ENCODE assay signal across 21 cellular contexts in the genomic region with DNA sequence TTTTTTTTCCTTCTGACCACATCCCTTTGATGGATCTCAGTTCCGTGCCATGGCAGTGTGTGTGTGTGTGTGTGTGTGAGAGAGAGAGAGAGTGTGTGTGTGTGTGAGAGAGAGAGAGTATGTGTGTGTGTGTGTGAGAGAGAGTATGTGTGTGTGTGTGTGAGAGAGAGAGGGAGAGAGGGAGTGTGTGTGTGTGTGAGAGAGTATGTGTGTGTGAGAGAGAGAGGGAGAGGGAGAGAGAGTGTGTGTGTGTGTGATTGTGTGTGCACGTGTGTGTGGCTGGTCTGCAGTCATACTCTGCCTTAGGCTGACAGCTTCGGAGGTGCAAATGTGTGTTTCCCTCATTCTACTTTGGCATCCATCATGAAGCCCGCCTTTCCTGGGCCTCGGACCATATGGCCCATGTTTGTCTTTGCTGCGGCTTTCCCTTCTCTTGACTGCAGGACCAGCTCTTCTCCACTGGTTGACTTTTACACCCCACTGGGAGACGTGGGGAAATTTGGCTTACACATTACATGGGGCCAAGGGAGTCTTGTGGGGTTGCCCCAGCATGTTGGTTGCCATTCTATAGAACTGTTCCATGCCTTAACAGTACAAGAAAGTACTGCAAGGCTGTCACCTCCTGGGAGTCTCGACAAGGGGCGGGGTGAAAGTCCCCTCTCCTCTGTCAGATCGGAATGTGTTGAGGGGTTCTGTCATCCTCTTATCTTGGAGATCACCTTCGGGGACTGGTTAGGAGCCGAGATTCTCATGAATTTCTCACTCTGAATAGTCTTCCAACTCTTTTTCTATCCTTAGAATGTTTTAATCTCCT. TPM values are rescaled to one million over a fixed set of nuclear protein-coding genes. Genes with fewer than 3 reads are reported as not detected.
DNase-seq lines count a peak whose midpoint lies in the region; ATAC-seq, FAIRE-seq and TF ChIP-seq lines count a peak whose summit lies in the region.
"Had no signal": no experiment of that assay in that cellular context is flagged by ENCODE, and none has a peak within 500 bp of the region (broad histone marks: within the 10 kb centered on the region; RNA-seq: fewer than 3 reads in every experiment).

No MANE protein-coding gene starts in this region.

- TF ChIP-seq EP300 in esophagus muscularis mucosa (IDR thresholded peaks at IDR 0.05) = no peak

- DNase-seq in NCI-H82 (lab: John Stamatoyannopoulos, UW) (peak; percentile 51), NCI-H82 treated with DMSO at 0.1 percent for 48 hours (lab: John Stamatoyannopoulos, UW; ENCODE audit: unreplicated experiment) (no peak), PC-3 (no peak), esophagus muscularis mucosa (ENCODE audit: extremely low spot score) (peak; percentile 80), urothelium cell line (ENCODE audit: low spot score) (peak; percentile 50), D721Med (ENCODE audit: insufficient read length, low spot score) (no peak)
- no peak for DNase-seq in stimulated activated CD4-positive, alpha-beta T cell treated with anti-CD3 and anti-CD28 coated beads, Interleukin-4, amount 100 ng/mL, for 4 hours
- DNase-seq: activated CD4-positive, alpha-beta T cell treated with anti-CD3 and anti-CD28 coated beads, Interleukin-2, amount 50 U/mL, for 4 hours; activated gamma-delta T cell; amniotic stem cell; caudate nucleus; head of caudate nucleus; NCI-H1417; psoas muscle; stimulated activated CD4-positive, alpha-beta T cell treated with anti-CD3 and anti-CD28 coated beads, Interleukin-4, amount 100 ng/mL, for 1 hour; trophoblast cell; WERI-Rb-1 had no signal

- no peak for TF ChIP-seq POLR2A in esophagus muscularis mucosa (IDR thresholded peaks at IDR 0.05; ENCODE audit: low read depth)

- H4K20me1 ChIP-seq in PC-3 (ENCODE audit: low read length) = no peaks in the 10 kb centered on the region

- POLR2A ChIA-PET in PC-3 (lab: Charles Lee; ENCODE audit: unreplicated experiment) = no interaction called here

- WGBS in esophagus muscularis mucosa = 54% methylated on average over 12 of the region's 12 CpGs

- H3K4me3 ChIP-seq in PC-3 (ENCODE audit: low read length) (no peak overlapping the region), esophagus muscularis mucosa (no peak overlapping the region)
- H3K4me3 ChIP-seq: psoas muscle, SJSA1 had no signal

- ATAC-seq in PC-3 (no peak; the same call in 1 of the 2 replicates), GM19023 (IDR thresholded peaks at IDR 0.05; ENCODE audit: unreplicated experiment) (no peak)
- ATAC-seq: left lobe of liver, psoas muscle had no signal

- no peak overlapping the region for H2AFZ ChIP-seq in PC-3 (ENCODE audit: low read length)

- no peaks in the 10 kb centered on the region for H3K9me2 ChIP-seq in PC-3 (replicated peaks; ENCODE audit: low read length)

- TF ChIP-seq CTCF in PC-3 (conservative IDR thresholded peaks at IDR 0.05; ENCODE audit: low read depth, low read length) (no peak), esophagus muscularis mucosa (IDR thresholded peaks at IDR 0.05) (no peak), D721Med (IDR thresholded peaks at IDR 0.05; ENCODE audit: insufficient read depth, missing control alignments) (no peak)

- CTCF ChIA-PET in PC-3 (lab: Charles Lee) = no interaction called here

- H3K4me2 ChIP-seq in PC-3 (ENCODE audit: low read length) = peak overlapping the region; percentile 26; the same call in 1 of the 2 replicates

- BruUV-seq in PC-3 (replicated peaks; lab: Mats Ljungman, UMichigan) = no TSS peak

- no peaks in the 10 kb centered on the region for H3F3A ChIP-seq in PC-3 (ENCODE audit: low read length, unreplicated experiment)

- intact Hi-C loops in PC-3 (cut with micrococcal nuclease) = no loop called here
- intact Hi-C loops in esophagus muscularis mucosa (cut with DNase I) = no loop called here

- no peaks in the 10 kb centered on the region for H3K9me3 ChIP-seq in PC-3 (ENCODE audit: low read length)
- no peaks in the 10 kb centered on the region for H3K9me3 ChIP-seq in esophagus muscularis mucosa
- H3K9me3 ChIP-seq: psoas muscle, SJSA1 had no signal

- H3K27ac ChIP-seq in PC-3 (ENCODE audit: low read length) (no peak overlapping the region), esophagus muscularis mucosa (replicated peaks in 1 of 4) (no peak overlapping the region)
- H3K27ac ChIP-seq: psoas muscle, SJSA1, WERI-Rb-1 had no signal

- no peaks in the 10 kb centered on the region for H3K36me3 ChIP-seq in PC-3 (ENCODE audit: low read depth, low read length)
- peaks cover 0 to 5% (median 0%) of the 10 kb centered on the region in 4 donors for H3K36me3 ChIP-seq in esophagus muscularis mucosa
- H3K36me3 ChIP-seq: SJSA1, WERI-Rb-1 had no signal

- H3K79me2 ChIP-seq in PC-3 (ENCODE audit: low read length) = no peaks in the 10 kb centered on the region

- FAIRE-seq in urothelium cell line (lab: Jason Lieb, UNC) = peak; percentile 94
- FAIRE-seq in D721Med (lab: Jason Lieb, UNC) = no peak
- FAIRE-seq: small intestine had no signal

- H3K9ac ChIP-seq in PC-3 (ENCODE audit: low read length) = no peak overlapping the region

- H3K4me1 ChIP-seq in PC-3 (ENCODE audit: insufficient read depth, low read length) (peaks cover 16% of the 10 kb centered on the region; the same call in 1 of the 2 replicates), esophagus muscularis mucosa (peaks cover 0 to 8% (median 0%) of the 10 kb centered on the region in 4 donors)
- H3K4me1 ChIP-seq: psoas muscle had no signal

- H3K27me3 ChIP-seq in PC-3 (ENCODE audit: low read length) (no peaks in the 10 kb centered on the region), esophagus muscularis mucosa (no peaks in the 10 kb centered on the region)

RNA-seq across cellular contexts. Expression of a gene that starts 21.6 kb away (rescaled TPM):
- total RNA-seq in PC-3 (2014; rRNA removed) = 55.0 and 83.0 TPM in 2 replicates
- total RNA-seq in esophagus muscularis mucosa = 10 to 100 TPM; 24.5 to 33.6 (median 26.3) TPM

RNA-seq across cellular contexts. Expression of a gene that starts 40.4 kb away (rescaled TPM):
- total RNA-seq in PC-3 (2014; rRNA removed) = 42.1 and 64.1 TPM in 2 replicates
- 10 to 100 TPM; 19.8 to 56.5 (median 28.5) TPM for total RNA-seq in esophagus muscularis mucosa

Comparison
In these comparisons a context has a peak if more than half of its experiments do, and no peak if none do; other contexts are left out.
1. DNase-seq: peak in NCI-H82 (single experiment), esophagus muscularis mucosa (single experiment) and urothelium cell line (single experiment); none in NCI-H82 treated with DMSO at 0.1 percent for 48 hours (single experiment), PC-3 (single experiment), stimulated activated CD4-positive, alpha-beta T cell treated with anti-CD3 and anti-CD28 coated beads, Interleukin-4, amount 100 ng/mL, for 4 hours (0 of 2) and D721Med (single experiment).